ENCODE assay signal across 9 cellular contexts in genomic region chr15:33994005-33994615, GRCh38. TPM values are rescaled to one million over a fixed set of nuclear protein-coding genes. Genes with fewer than 3 reads are reported as not detected.
A peak's percentile ranks its signal among the peaks of the same experiment; 100 is the strongest.
DNase-seq lines count a peak whose midpoint lies in the region; ATAC-seq and TF ChIP-seq lines count a peak whose summit lies in the region.
"Had no signal": no experiment of that assay in that cellular context is flagged by ENCODE, and none has a peak within 500 bp of the region (broad histone marks: within the 10 kb centered on the region; RNA-seq: fewer than 3 reads in every experiment).

No MANE protein-coding gene starts in this region.

- no peak for ATAC-seq in activated naive CD8-positive, alpha-beta T cell treated with anti-CD3 and anti-CD28 coated beads, Interleukin-2, amount 50 U/mL, for 24 hours

- no peak overlapping the region for H3K27ac Mint-ChIP-seq in activated naive CD8-positive, alpha-beta T cell treated with anti-CD3 and anti-CD28 coated beads, Interleukin-2, amount 50 U/mL, for 24 hours
- no peak overlapping the region for H3K27ac Mint-ChIP-seq in activated naive CD8-positive, alpha-beta T cell treated with anti-CD3 and anti-CD28 coated beads for 36 hours

- dilution Hi-C loops in mammary epithelial cell (cut with HindIII; ENCODE audit: low sequenced_read_pairs): no loop called here

- no peaks in the 10 kb centered on the region for H3K4me1 ChIP-seq in mammary epithelial cell (ENCODE audit: insufficient read depth, low read length)
- no peaks in the 10 kb centered on the region for H3K4me1 ChIP-seq in smooth muscle cell (ENCODE audit: low read depth)

- H3K4me2 ChIP-seq in mammary epithelial cell (ENCODE audit: insufficient read depth, low read depth, low read length) (no peak overlapping the region), smooth muscle cell (no peak overlapping the region)

- H3K9me3 Mint-ChIP-seq in activated naive CD8-positive, alpha-beta T cell treated with anti-CD3 and anti-CD28 coated beads, Interleukin-2, amount 50 U/mL, for 24 hours: no peaks in the 10 kb centered on the region
- no peaks in the 10 kb centered on the region for H3K9me3 Mint-ChIP-seq in activated naive CD8-positive, alpha-beta T cell treated with anti-CD3 and anti-CD28 coated beads for 36 hours

- no peaks in the 10 kb centered on the region for H3F3A ChIP-seq in smooth muscle cell (ENCODE audit: low read depth)

- CTCF ChIA-PET in mammary epithelial cell (lab: Charles Lee; ENCODE audit: low non-redundant PET): no interaction called here

- H3K9ac ChIP-seq in mammary epithelial cell (ENCODE audit: insufficient read depth, low read length) (no peak overlapping the region), smooth muscle cell (ENCODE audit: low read depth) (no peak overlapping the region)

- in situ Hi-C loops in mammary epithelial cell (cut with MboI; ENCODE audit: low sequenced_read_pairs in 2 of 2): no loop called here

- H3K79me2 ChIP-seq in mammary epithelial cell (ENCODE audit: insufficient read depth, low read length) (peaks cover 6% of the 10 kb centered on the region), smooth muscle cell (ENCODE audit: low read depth) (no peaks in the 10 kb centered on the region)

- intact Hi-C loops in mammary epithelial cell (cut with micrococcal nuclease): no loop called here

- H3K36me3 Mint-ChIP-seq in activated naive CD8-positive, alpha-beta T cell treated with anti-CD3 and anti-CD28 coated beads, Interleukin-2, amount 50 U/mL, for 24 hours (ENCODE audit: low read depth): peaks cover 2% of the 10 kb centered on the region
- no peaks in the 10 kb centered on the region for H3K36me3 Mint-ChIP-seq in activated naive CD8-positive, alpha-beta T cell treated with anti-CD3 and anti-CD28 coated beads for 36 hours

- DNase-seq in activated naive CD8-positive, alpha-beta T cell treated with anti-CD3 and anti-CD28 coated beads, Interleukin-2, amount 50 U/mL, for 24 hours: peak; percentile 4
- DNase-seq in activated naive CD8-positive, alpha-beta T cell treated with anti-CD3 and anti-CD28 coated beads for 36 hours: no peak
- DNase-seq in NCI-H345 (lab: John Stamatoyannopoulos, UW) (peak; percentile 14), mammary epithelial cell (peak; percentile 19), smooth muscle cell (lab: John Stamatoyannopoulos, UW; ENCODE audit: unreplicated experiment) (no peak), NCI-H187 (lab: John Stamatoyannopoulos, UW) (no peak), 8988T (no peak), ureter (ENCODE audit: low spot score) (no peak)

- H2AFZ ChIP-seq in mammary epithelial cell (ENCODE audit: low read depth, low read length): no peak overlapping the region
- H2AFZ ChIP-seq in smooth muscle cell (ENCODE audit: low read depth): no peak overlapping the region

- H3K27ac ChIP-seq in mammary epithelial cell (ENCODE audit: insufficient read depth, low read depth, low read length) (no peak overlapping the region), smooth muscle cell (ENCODE audit: low read depth) (no peak overlapping the region)

- H3K4me3 ChIP-seq in mammary epithelial cell (replicated peaks in 1 of 3; ENCODE audit: insufficient read depth in 1 of 3, low read depth in 2 of 3, low read length in 3 of 3) (no peak overlapping the region), smooth muscle cell (no peak overlapping the region)

- peak in 1 of 2 donors; percentile 52 for TF ChIP-seq CTCF in mammary epithelial cell (conservative IDR thresholded peaks at IDR 0.05 in 1 of 2, IDR thresholded peaks at IDR 0.05 in 1 of 2; ENCODE audit: extremely low read depth in 1 of 2, insufficient read depth in 1 of 2, low read depth in 1 of 2, low read length in 2 of 2)
- TF ChIP-seq CTCF in smooth muscle cell (IDR thresholded peaks at IDR 0.05; ENCODE audit: borderline replicate concordance, insufficient read depth, poor library complexity, severe bottlenecking): peak; percentile 42

- H3K27me3 ChIP-seq in mammary epithelial cell (ENCODE audit: insufficient read depth, low read length): no peaks in the 10 kb centered on the region
- no peaks in the 10 kb centered on the region for H3K27me3 ChIP-seq in smooth muscle cell (ENCODE audit: low read depth)

- no TSS peak for BruUV-seq in mammary epithelial cell (replicated peaks; lab: Mats Ljungman, UMichigan)

- H3K9me3 ChIP-seq in mammary epithelial cell (replicated peaks; ENCODE audit: insufficient read depth, low read length) (no peaks in the 10 kb centered on the region), smooth muscle cell (replicated peaks; ENCODE audit: low read depth) (no peaks in the 10 kb centered on the region)

- H4K20me1 ChIP-seq in mammary epithelial cell (ENCODE audit: insufficient read depth, low read length): no peaks in the 10 kb centered on the region
- H4K20me1 ChIP-seq in smooth muscle cell (ENCODE audit: low read depth): no peaks in the 10 kb centered on the region

- H3K36me3 ChIP-seq in mammary epithelial cell (ENCODE audit: insufficient read depth, low read length) (no peaks in the 10 kb centered on the region), smooth muscle cell (ENCODE audit: low read depth) (no peaks in the 10 kb centered on the region)

- H3K4me3 Mint-ChIP-seq in activated naive CD8-positive, alpha-beta T cell treated with anti-CD3 and anti-CD28 coated beads, Interleukin-2, amount 50 U/mL, for 24 hours: no peak overlapping the region
- no peak overlapping the region for H3K4me3 Mint-ChIP-seq in activated naive CD8-positive, alpha-beta T cell treated with anti-CD3 and anti-CD28 coated beads for 36 hours

- 85% methylated on average over 9 of the region's 9 CpGs for WGBS in mammary epithelial cell (ENCODE audit: low coverage, missing lambda C conversion rate)
- 56% methylated on average over 9 of the region's 9 CpGs for WGBS in smooth muscle cell (ENCODE audit: low lambda C conversion rate)

- H3K27me3 Mint-ChIP-seq in activated naive CD8-positive, alpha-beta T cell treated with anti-CD3 and anti-CD28 coated beads, Interleukin-2, amount 50 U/mL, for 24 hours: no peaks in the 10 kb centered on the region
- no peaks in the 10 kb centered on the region for H3K27me3 Mint-ChIP-seq in activated naive CD8-positive, alpha-beta T cell treated with anti-CD3 and anti-CD28 coated beads for 36 hours

- no peaks in the 10 kb centered on the region for H3K4me1 Mint-ChIP-seq in activated naive CD8-positive, alpha-beta T cell treated with anti-CD3 and anti-CD28 coated beads, Interleukin-2, amount 50 U/mL, for 24 hours
- H3K4me1 Mint-ChIP-seq in activated naive CD8-positive, alpha-beta T cell treated with anti-CD3 and anti-CD28 coated beads for 36 hours: peaks cover 4% of the 10 kb centered on the region

RNA-seq across cellular contexts. Expression of gene CHRM5, which starts 25.8 kb away (rescaled TPM):
- not detected for total RNA-seq in activated naive CD8-positive, alpha-beta T cell treated with anti-CD3 and anti-CD28 coated beads for 36 hours
- total RNA-seq in mammary epithelial cell (under 1 TPM in 1 of 2 donors, not detected in 1; under 0.01 TPM), smooth muscle cell (not detected in 2 replicates), ureter (not detected)
- polyA plus RNA-seq in mammary epithelial cell (0.02 TPM), smooth muscle cell (0.05 TPM in 1 of 2 replicates, not detected in the other)
- polyA minus RNA-seq in mammary epithelial cell: not detected
- polyA plus RNA-seq: esophagus had no signal

RNA-seq across cellular contexts. Expression of gene AVEN, which starts 44.9 kb away (rescaled TPM):
- total RNA-seq in activated naive CD8-positive, alpha-beta T cell treated with anti-CD3 and anti-CD28 coated beads for 36 hours: 10 to 100 TPM; 14.9 to 15.3 TPM
- total RNA-seq in mammary epithelial cell (10 to 100 TPM; 22.5 to 25.1 TPM), smooth muscle cell (8.2 and 10.6 TPM in 2 replicates), ureter (12.4 TPM)
- polyA plus RNA-seq in mammary epithelial cell (9.0 TPM), smooth muscle cell (15.2 and 15.7 TPM in 2 replicates)
- polyA minus RNA-seq in mammary epithelial cell: 9.6 TPM

Comparison
In these comparisons a context has a peak if more than half of its experiments do, and no peak if none do; other contexts are left out.
1. DNase-seq: peak in activated naive CD8-positive, alpha-beta T cell treated with anti-CD3 and anti-CD28 coated beads, Interleukin-2, amount 50 U/mL, for 24 hours (single experiment), NCI-H345 (single experiment) and mammary epithelial cell (single experiment); none in activated naive CD8-positive, alpha-beta T cell treated with anti-CD3 and anti-CD28 coated beads for 36 hours (single experiment), smooth muscle cell (single experiment), NCI-H187 (0 of 2), 8988T (single experiment) and ureter (single experiment).